ENCODE assay signal across 8 cellular contexts in genomic region chr14:105093426-105094192, GRCh38. TPM values are rescaled to one million over a fixed set of nuclear protein-coding genes. Genes with fewer than 3 reads are reported as not detected.
DNase-seq lines count a peak whose midpoint lies in the region; ATAC-seq, FAIRE-seq and TF ChIP-seq lines count a peak whose summit lies in the region.

No MANE protein-coding gene starts in this region.

- BruUV-seq in A673 (replicated peaks; lab: Mats Ljungman, UMichigan) = no TSS peak

- DNase-seq in A673 (ENCODE audit: low spot score) (peak; percentile 83), HL-60 (ENCODE audit: low read depth in 1 of 2, low spot score in 1 of 2) (peak in 1 of 2 experiments; percentile 35), T follicular helper cell (ENCODE audit: low read depth) (peak; percentile 31), astrocyte (ENCODE audit: low read depth) (peak; percentile 70), iPS DF 4.7 (ENCODE audit: extremely low read depth, low spot score) (peak; percentile 36)

- peak overlapping the region; percentile 80 for H3K4me3 Mint-ChIP-seq in astrocyte (ENCODE audit: unreplicated experiment)

- H3K27ac Mint-ChIP-seq in astrocyte (ENCODE audit: unreplicated experiment) = no peak overlapping the region

- TF ChIP-seq CTCF in A673 (conservative IDR thresholded peaks at IDR 0.05; ENCODE audit: low read depth, low read length) (peak; percentile 75), HL-60 (IDR thresholded peaks at IDR 0.05; ENCODE audit: insufficient read depth, low read length) (peak; percentile 2), astrocyte (IDR thresholded peaks at IDR 0.05; ENCODE audit: insufficient read depth, low read depth, low read length) (no peak)

- peak; percentile 49 for ATAC-seq in GM18907 (IDR thresholded peaks at IDR 0.05; ENCODE audit: unreplicated experiment)
- ATAC-seq in GM18873 (IDR thresholded peaks at IDR 0.05; ENCODE audit: low FRiP score, unreplicated experiment) = no peak

- no peaks in the 10 kb centered on the region for H3K27me3 ChIP-seq in A673 (replicated peaks; ENCODE audit: insufficient read depth, low read depth, low read length, poor library complexity)
- peaks cover 25% of the 10 kb centered on the region for H3K27me3 ChIP-seq in HL-60 (ENCODE audit: insufficient read depth, poor library complexity, severe bottlenecking)
- no peaks in the 10 kb centered on the region for H3K27me3 ChIP-seq in astrocyte (ENCODE audit: insufficient read depth, low read length)
- peaks cover 8 to 27% (median 12%) of the 10 kb centered on the region in 3 donors for H3K27me3 ChIP-seq in skeletal muscle tissue (ENCODE audit: control insufficient read depth in 3 of 3, insufficient read depth in 3 of 3, low read length in 3 of 3)

- H3K36me3 Mint-ChIP-seq in astrocyte (ENCODE audit: low read depth, unreplicated experiment) = peaks cover 4% of the 10 kb centered on the region

- H3K27me3 Mint-ChIP-seq in astrocyte (ENCODE audit: low read depth, unreplicated experiment) = peaks cover 10% of the 10 kb centered on the region

- H3K27ac ChIP-seq in A673 (ENCODE audit: low read depth, low read length, poor library complexity, severe bottlenecking) (peak overlapping the region; percentile 81), HL-60 (replicated peaks) (no peak overlapping the region), astrocyte (ENCODE audit: low read depth, low read length) (peak overlapping the region; percentile 56), skeletal muscle tissue (ENCODE audit: low read depth, low read length) (no peak overlapping the region)

- H3K9ac ChIP-seq in astrocyte (ENCODE audit: low read length) = peak overlapping the region; percentile 85
- peak overlapping the region in 2 of 3 donors; percentile 70 to 74 for H3K9ac ChIP-seq in skeletal muscle tissue (ENCODE audit: low read depth in 1 of 3, low read length in 3 of 3)

- intact Hi-C loops in A673 (cut with micrococcal nuclease; ENCODE audit: unreplicated experiment) = loop anchor here (5.0 kb wide), 3 partner anchors 79 to 189 kb away; no protein-coding TSS in a partner anchor

- H2AFZ ChIP-seq in astrocyte (ENCODE audit: low read depth, low read length) = peak overlapping the region; percentile 90

- no peaks in the 10 kb centered on the region for H3K79me2 ChIP-seq in astrocyte (ENCODE audit: insufficient read depth, low read length)

- no peak for FAIRE-seq in astrocyte (lab: Jason Lieb, UNC)

- POLR2A ChIA-PET in A673 (lab: Charles Lee; ENCODE audit: low non-redundant PET) = no interaction called here

- no peaks in the 10 kb centered on the region for H3K36me3 ChIP-seq in A673 (ENCODE audit: insufficient read depth, low read length, poor library complexity, severe bottlenecking)
- no peaks in the 10 kb centered on the region for H3K36me3 ChIP-seq in astrocyte (ENCODE audit: insufficient read depth, low read length)
- H3K36me3 ChIP-seq in skeletal muscle tissue (ENCODE audit: control insufficient read depth in 3 of 3, insufficient read depth in 3 of 3, low read length in 3 of 3) = no peaks in the 10 kb centered on the region

- H3K9me3 Mint-ChIP-seq in astrocyte (ENCODE audit: unreplicated experiment) = peaks cover 3% of the 10 kb centered on the region

- peaks cover 13% of the 10 kb centered on the region for H4K20me1 ChIP-seq in astrocyte (ENCODE audit: insufficient read depth, low read length)

- no peaks in the 10 kb centered on the region for H3K9me3 ChIP-seq in A673 (ENCODE audit: low read depth, low read length, poor library complexity, severe bottlenecking)
- no peaks in the 10 kb centered on the region for H3K9me3 ChIP-seq in astrocyte (ENCODE audit: insufficient read depth, low read depth, low read length)
- no peaks in the 10 kb centered on the region for H3K9me3 ChIP-seq in skeletal muscle tissue (ENCODE audit: control insufficient read depth in 3 of 3, low read length in 3 of 3)

- peak overlapping the region; percentile 99 for H3K4me2 ChIP-seq in astrocyte (ENCODE audit: low read length)

- CTCF ChIA-PET in A673 (lab: Charles Lee) = no interaction called here

- H3K4me1 ChIP-seq in A673 (ENCODE audit: insufficient read depth, low read length, poor library complexity, severe bottlenecking) = peaks cover 14% of the 10 kb centered on the region
- H3K4me1 ChIP-seq in astrocyte (ENCODE audit: insufficient read depth, low read length) = peaks cover 28% of the 10 kb centered on the region
- H3K4me1 ChIP-seq in skeletal muscle tissue (ENCODE audit: control insufficient read depth in 3 of 3, insufficient read depth in 3 of 3, low read length in 3 of 3) = peaks cover 19 to 37% (median 37%) of the 10 kb centered on the region in 3 donors

- peaks cover 6% of the 10 kb centered on the region for H3K4me1 Mint-ChIP-seq in astrocyte (ENCODE audit: low read depth, unreplicated experiment)

- H3K4me3 ChIP-seq in A673 (ENCODE audit: low read depth, low read length, poor library complexity, severe bottlenecking) (peak overlapping the region; percentile 77), HL-60 (replicated peaks; ENCODE audit: insufficient read depth, low read length) (peak overlapping the region; percentile 37), astrocyte (ENCODE audit: insufficient read depth, low read depth, low read length) (peak overlapping the region; percentile 70), skeletal muscle tissue (ENCODE audit: low read length in 3 of 3) (peak overlapping the region; percentile 51 to 65 (median 61))

RNA-seq across cellular contexts. Expression of gene GPR132, which starts 28.4 kb away (rescaled TPM):
- total RNA-seq in A673 (2021) (not detected in 2 replicates), astrocyte (1.7 and 2.2 TPM in 2 replicates), skeletal muscle tissue (1.6 TPM)

Comparison
In these comparisons a context has a peak if more than half of its experiments do, and no peak if none do; other contexts are left out.
1. H3K27ac ChIP-seq: peak in A673 (single experiment) and astrocyte (single experiment); none in HL-60 (single experiment) and skeletal muscle tissue (single experiment).
2. Peak in every context shown above with its lines, with median percentiles within 50 percentile points of each other: H3K4me3 ChIP-seq.